Comparison of ENCODE assay signal across 8 cellular contexts in the genomic region with DNA sequence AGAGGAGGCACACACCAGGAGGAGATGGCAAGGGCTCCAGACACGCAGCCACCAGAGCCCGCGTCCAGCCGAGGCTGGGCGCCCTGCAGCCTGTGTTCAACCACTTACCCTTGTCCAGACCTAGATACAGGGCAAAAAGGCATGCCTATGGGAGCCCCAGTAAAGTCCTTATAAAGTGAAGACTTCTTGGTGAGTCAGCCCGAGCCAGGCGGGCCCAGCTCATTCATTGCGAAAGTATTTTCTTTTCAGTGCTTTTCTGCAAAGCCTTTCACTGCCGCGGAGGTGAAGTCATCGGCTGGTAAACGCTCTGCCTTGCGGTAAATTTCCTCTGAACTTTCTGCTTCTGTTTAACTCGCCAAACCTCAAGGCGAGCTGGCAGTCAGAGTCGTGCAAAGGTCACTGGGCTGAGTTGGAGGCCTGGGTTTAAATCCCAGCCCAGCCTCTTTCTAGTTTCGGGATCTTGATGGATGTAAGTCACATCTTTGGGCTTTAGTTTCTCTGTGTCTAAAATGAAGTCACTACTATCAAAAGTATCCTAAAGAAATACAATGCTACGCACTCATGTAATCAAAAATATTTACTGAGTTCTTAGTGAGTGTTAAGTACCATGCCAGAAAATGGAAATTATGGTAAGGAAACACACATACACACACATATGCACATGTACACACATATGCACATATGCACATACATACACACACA. TPM values are rescaled to one million over a fixed set of nuclear protein-coding genes. Genes with fewer than 3 reads are reported as not detected.
DNase-seq lines count a peak whose midpoint lies in the region; ATAC-seq lines count a peak whose summit lies in the region.

No MANE protein-coding gene starts in this region.

- DNase-seq in Daoy (ENCODE audit: low read depth) (peak; percentile 98), KG1 (lab: John Stamatoyannopoulos, UW) (peak; percentile 65), NCI-H2029 (lab: John Stamatoyannopoulos, UW) (no peak)
- DNase-seq in activated CD4-positive, alpha-beta T cell treated with anti-CD3 and anti-CD28 coated beads, Interleukin-2, amount 50 U/mL, for 1 hour = peak; percentile 48
- DNase-seq in stimulated activated CD8-positive, alpha-beta memory T cell treated with anti-CD3 and anti-CD28 coated beads, Interleukin-7, amount 100 ng/mL, for 24 hours (ENCODE audit: low read depth) = peak; percentile 52

- no peaks in the 10 kb centered on the region for H3K36me3 Mint-ChIP-seq in dendritic cell treated with granulocyte-macrophage colony-stimulating factor and Interleukin-4, amounts not matched to agents 40 ng/mL and 50 ng/mL, for 4 days (ENCODE audit: low read depth)

- intact Hi-C loops in dendritic cell treated with granulocyte-macrophage colony-stimulating factor and Interleukin-4, amounts not matched to agents 40 ng/mL and 50 ng/mL, for 4 days (cut with micrococcal nuclease) = no loop called here

- no peak overlapping the region for H3K4me3 Mint-ChIP-seq in dendritic cell treated with granulocyte-macrophage colony-stimulating factor and Interleukin-4, amounts not matched to agents 40 ng/mL and 50 ng/mL, for 4 days

- peak overlapping the region; percentile 84 to 87 for H3K27ac ChIP-seq in mucosa of rectum (ENCODE audit: low read depth in 2 of 2, low read length in 2 of 2)

- peak overlapping the region; percentile 12 to 61 for H3K4me3 ChIP-seq in mucosa of rectum (ENCODE audit: low read length in 2 of 2)

- peaks cover 36% of the 10 kb centered on the region for H3K4me1 Mint-ChIP-seq in dendritic cell treated with granulocyte-macrophage colony-stimulating factor and Interleukin-4, amounts not matched to agents 40 ng/mL and 50 ng/mL, for 4 days (ENCODE audit: low read depth)

- ATAC-seq in HG03139 (IDR thresholded peaks at IDR 0.05; ENCODE audit: unreplicated experiment) = no peak

- peaks cover 38 to 57% of the 10 kb centered on the region in 2 donors for H3K4me1 ChIP-seq in mucosa of rectum (ENCODE audit: control insufficient read depth in 2 of 2, insufficient read depth in 2 of 2, low read length in 2 of 2)

- peak overlapping the region; percentile 30 for H3K27ac Mint-ChIP-seq in dendritic cell treated with granulocyte-macrophage colony-stimulating factor and Interleukin-4, amounts not matched to agents 40 ng/mL and 50 ng/mL, for 4 days

- no peaks in the 10 kb centered on the region for H3K27me3 ChIP-seq in mucosa of rectum (ENCODE audit: control insufficient read depth in 2 of 2, insufficient read depth in 2 of 2, low read length in 2 of 2)

- H3K9ac ChIP-seq in mucosa of rectum (ENCODE audit: low read depth in 1 of 2, low read length in 2 of 2) = peak overlapping the region; percentile 56 to 63

- peaks cover 19% of the 10 kb centered on the region for H3K27me3 Mint-ChIP-seq in dendritic cell treated with granulocyte-macrophage colony-stimulating factor and Interleukin-4, amounts not matched to agents 40 ng/mL and 50 ng/mL, for 4 days

- no peaks in the 10 kb centered on the region for H3K9me3 Mint-ChIP-seq in dendritic cell treated with granulocyte-macrophage colony-stimulating factor and Interleukin-4, amounts not matched to agents 40 ng/mL and 50 ng/mL, for 4 days

- no peaks in the 10 kb centered on the region for H3K36me3 ChIP-seq in mucosa of rectum (ENCODE audit: control insufficient read depth in 2 of 2, insufficient read depth in 2 of 2, low read length in 2 of 2)

- no peaks in the 10 kb centered on the region for H3K9me3 ChIP-seq in mucosa of rectum (ENCODE audit: control insufficient read depth in 2 of 2, low read length in 2 of 2)

RNA-seq across cellular contexts. Expression of a gene that starts 54.7 kb away (rescaled TPM):
- total RNA-seq in Daoy (2014; rRNA removed; shearing (Covaris generic)) = 33.0 and 34.1 TPM in 2 replicates
